ENCODE assay signal across 17 cellular contexts in genomic region chr3:72844436-72844999, GRCh38. TPM values are rescaled to one million over a fixed set of nuclear protein-coding genes. Genes with fewer than 3 reads are reported as not detected.
A peak's percentile ranks its signal among the peaks of the same experiment; 100 is the strongest.
DNase-seq lines count a peak whose midpoint lies in the region; ATAC-seq, FAIRE-seq and TF ChIP-seq lines count a peak whose summit lies in the region.
"Had no signal": no experiment of that assay in that cellular context is flagged by ENCODE, and none has a peak within 500 bp of the region (broad histone marks: within the 10 kb centered on the region; RNA-seq: fewer than 3 reads in every experiment).

No MANE protein-coding gene starts in this region.

- no peak for FAIRE-seq in H54 (lab: Jason Lieb, UNC)

- no peak for DNase-seq in DND-41
- peak; percentile 41 for DNase-seq in GM13976 (ENCODE audit: low spot score)
- DNase-seq in mammary epithelial cell = peak; percentile 14
- no peak for DNase-seq in NCI-H2227 treated with DMSO at 0.1 percent for 48 hours (lab: John Stamatoyannopoulos, UW)
- no peak for DNase-seq in caudate nucleus (lab: John Stamatoyannopoulos, UW)
- DNase-seq in lower lobe of right lung = no peak
- DNase-seq in H54 (ENCODE audit: insufficient read length, low spot score) = no peak
- DNase-seq: GF-D8, hippocampal formation, NCI-H1436 treated with DMSO at 0.1 percent for 48 hours, NCI-H524, SHP77 treated with DMSO at 0.1 percent for 48 hours had no signal

- dilution Hi-C loops in mammary epithelial cell (cut with HindIII; ENCODE audit: low sequenced_read_pairs) = no loop called here

- 100% methylated on average over 1 of the region's 1 CpG for WGBS in mammary epithelial cell (ENCODE audit: low coverage, missing lambda C conversion rate)

- H3K27ac ChIP-seq in DND-41 (ENCODE audit: low read length) (no peak overlapping the region), mammary epithelial cell (ENCODE audit: insufficient read depth, low read depth, low read length) (no peak overlapping the region), caudate nucleus (ENCODE audit: low read depth, low read length) (no peak overlapping the region), lower lobe of right lung (no peak overlapping the region)
- H3K27ac ChIP-seq: cardiac muscle cell, skin epidermis, thoracic aorta had no signal

- ATAC-seq in DND-41 (ENCODE audit: insufficient read depth, low read depth) = no peak
- ATAC-seq in HG03378 (IDR thresholded peaks at IDR 0.05; ENCODE audit: unreplicated experiment) = peak; percentile 39
- no peak for ATAC-seq in lower lobe of right lung
- ATAC-seq: GM23338 had no signal

- no TSS peak for BruUV-seq in mammary epithelial cell (replicated peaks; lab: Mats Ljungman, UMichigan)

- H3K27me3 ChIP-seq in DND-41 (ENCODE audit: insufficient read depth, low read length, poor library complexity) = no peaks in the 10 kb centered on the region
- H3K27me3 ChIP-seq in mammary epithelial cell (ENCODE audit: insufficient read depth, low read length) = no peaks in the 10 kb centered on the region
- no peaks in the 10 kb centered on the region for H3K27me3 ChIP-seq in lower lobe of right lung (ENCODE audit: low read depth)

- H2AFZ ChIP-seq in DND-41 (ENCODE audit: low read depth, low read length) (no peak overlapping the region), mammary epithelial cell (ENCODE audit: low read depth, low read length) (no peak overlapping the region)
- H2AFZ ChIP-seq: GM23338 had no signal

- TF ChIP-seq CTCF in DND-41 (IDR thresholded peaks at IDR 0.05; ENCODE audit: borderline replicate concordance, extremely low read depth, low read length, poor library complexity, severe bottlenecking) (no peak), GM13976 (IDR thresholded peaks at IDR 0.05; ENCODE audit: borderline replicate concordance, control extremely low read depth, extremely low read depth, insufficient read depth, missing control alignments) (no peak), mammary epithelial cell (conservative IDR thresholded peaks at IDR 0.05 in 1 of 2, IDR thresholded peaks at IDR 0.05 in 1 of 2; ENCODE audit: extremely low read depth in 1 of 2, insufficient read depth in 1 of 2, low read depth in 1 of 2, low read length in 2 of 2) (no peak), lower lobe of right lung (IDR thresholded peaks at IDR 0.05) (no peak)

- H3K4me1 ChIP-seq in DND-41 (ENCODE audit: insufficient read depth, low read length) = peaks cover 44% of the 10 kb centered on the region
- peaks cover 25% of the 10 kb centered on the region for H3K4me1 ChIP-seq in mammary epithelial cell (ENCODE audit: insufficient read depth, low read length)
- peaks cover 28% of the 10 kb centered on the region for H3K4me1 ChIP-seq in lower lobe of right lung

- intact Hi-C loops in mammary epithelial cell (cut with micrococcal nuclease) (no loop called here), lower lobe of right lung (cut with DNase I) (no loop called here)

- CTCF ChIA-PET in mammary epithelial cell (lab: Charles Lee; ENCODE audit: low non-redundant PET) = no interaction called here

- H3K36me3 ChIP-seq in DND-41 (ENCODE audit: insufficient read depth, low read length) (peaks cover 41% of the 10 kb centered on the region), mammary epithelial cell (ENCODE audit: insufficient read depth, low read length) (peaks cover 2% of the 10 kb centered on the region), lower lobe of right lung (peaks cover 39% of the 10 kb centered on the region)
- H3K36me3 ChIP-seq: thoracic aorta had no signal

- H3K9ac ChIP-seq in DND-41 (ENCODE audit: low read depth, low read length) = no peak overlapping the region
- no peak overlapping the region for H3K9ac ChIP-seq in mammary epithelial cell (ENCODE audit: insufficient read depth, low read length)

- H3K4me3 ChIP-seq in DND-41 (ENCODE audit: low read depth in 1 of 2, low read length in 2 of 2) (0 out of 4 replicates have a peak overlapping the region, but pooled peaks of 1 of the 2 experiments have one; percentile 75), mammary epithelial cell (replicated peaks in 1 of 3; ENCODE audit: insufficient read depth in 1 of 3, low read depth in 2 of 3, low read length in 3 of 3) (no peak overlapping the region), lower lobe of right lung (no peak overlapping the region)
- H3K4me3 ChIP-seq: cardiac muscle cell, GM23338, skin epidermis, thoracic aorta had no signal

- H3K79me2 ChIP-seq in DND-41 (ENCODE audit: insufficient read depth, low read length) (peaks cover 80% of the 10 kb centered on the region), mammary epithelial cell (ENCODE audit: insufficient read depth, low read length) (peaks cover 46% of the 10 kb centered on the region)

- H3K9me3 ChIP-seq in DND-41 (ENCODE audit: insufficient read depth, low read length, severe bottlenecking) (no peaks in the 10 kb centered on the region), mammary epithelial cell (replicated peaks; ENCODE audit: insufficient read depth, low read length) (no peaks in the 10 kb centered on the region), lower lobe of right lung (no peaks in the 10 kb centered on the region)
- H3K9me3 ChIP-seq: thoracic aorta had no signal

- H3K4me2 ChIP-seq in DND-41 (ENCODE audit: insufficient read depth, low read length) (peak overlapping the region; percentile 81; the same call in 1 of the 2 replicates), mammary epithelial cell (ENCODE audit: insufficient read depth, low read depth, low read length) (no peak overlapping the region)
- H3K4me2 ChIP-seq: GM23338 had no signal

- in situ Hi-C loops in GM13976 (cut with MboI; ENCODE audit: low sequenced_read_pairs, unreplicated experiment) (no loop called here), mammary epithelial cell (cut with MboI; ENCODE audit: low sequenced_read_pairs in 2 of 2) (loop anchor here in 1 of 2 donors (10.0 to 25.0 kb wide), 2 partner anchors 220 to 1132 kb away; partner anchors contain the start of gene EBLN2)

- peaks cover 14% of the 10 kb centered on the region; the same call in 1 of the 2 replicates for H4K20me1 ChIP-seq in DND-41 (ENCODE audit: insufficient read depth, low read length)
- H4K20me1 ChIP-seq in mammary epithelial cell (ENCODE audit: insufficient read depth, low read length) = no peaks in the 10 kb centered on the region

- no peak for TF ChIP-seq POLR2A in H54 (IDR thresholded peaks at IDR 0.05; ENCODE audit: low read depth, low read length)

RNA-seq across cellular contexts. Expression of gene SHQ1, which starts 3.7 kb away (rescaled TPM):
- total RNA-seq in mammary epithelial cell = 10 to 100 TPM; 17.0 to 23.0 TPM
- 12.4 TPM for polyA plus RNA-seq in mammary epithelial cell
- polyA minus RNA-seq in mammary epithelial cell = 18.1 TPM
- 16.8 TPM for total RNA-seq in lower lobe of right lung

RNA-seq across cellular contexts. Expression of gene GXYLT2, which starts 43.3 kb away (rescaled TPM):
- total RNA-seq in mammary epithelial cell (1 to 10 TPM; 3.9 to 9.3 TPM), lower lobe of right lung (6.7 TPM)
- 5.8 TPM for polyA plus RNA-seq in mammary epithelial cell
- polyA minus RNA-seq in mammary epithelial cell = 15.3 TPM

Comparison
In these comparisons a context has a peak if more than half of its experiments do, and no peak if none do; other contexts are left out.
1. DNase-seq: peak in GM13976 (single experiment) and mammary epithelial cell (single experiment); none in DND-41 (single experiment), NCI-H2227 treated with DMSO at 0.1 percent for 48 hours (single experiment), caudate nucleus (0 of 61), lower lobe of right lung (single experiment) and H54 (single experiment).